8 cellular contexts compared by ENCODE assay signal in genomic region chr9:135907006-135907434, GRCh38. TPM values are rescaled to one million over a fixed set of nuclear protein-coding genes. Genes with fewer than 3 reads are reported as not detected.
DNase-seq lines count a peak whose midpoint lies in the region; ATAC-seq and TF ChIP-seq lines count a peak whose summit lies in the region.

No MANE protein-coding gene starts in this region.

- peaks cover 9% of the 10 kb centered on the region; the same call in 1 of the 2 replicates for H4K20me1 ChIP-seq in HCT116 (ENCODE audit: insufficient read depth)
- H4K20me1 ChIP-seq in PC-3 (ENCODE audit: low read length): 0 out of 2 replicates have a peak, but pooled peaks cover 9% of the 10 kb centered on the region
- H4K20me1 ChIP-seq in smooth muscle cell (ENCODE audit: low read depth): peaks cover 46% of the 10 kb centered on the region

- H3K27me3 ChIP-seq in HCT116 (ENCODE audit: insufficient read depth, low read length) (no peaks in the 10 kb centered on the region), PC-3 (ENCODE audit: low read length) (no peaks in the 10 kb centered on the region), smooth muscle cell (ENCODE audit: low read depth) (no peaks in the 10 kb centered on the region)

- H3K4me1 ChIP-seq in HCT116 (ENCODE audit: control insufficient read depth in 1 of 2, insufficient read depth in 2 of 2, low read length in 2 of 2) (peaks cover 31 to 49% of the 10 kb centered on the region in 2 experiments), PC-3 (ENCODE audit: insufficient read depth, low read length) (peaks cover 36% of the 10 kb centered on the region), smooth muscle cell (ENCODE audit: low read depth) (peaks cover 24% of the 10 kb centered on the region)

- peak; percentile 68 for DNase-seq in activated CD8-positive, alpha-beta memory T cell treated with anti-CD3 and anti-CD28 coated beads for 24 hours
- no peak for DNase-seq in activated CD8-positive, alpha-beta memory T cell treated with anti-CD3 and anti-CD28 coated beads, Interleukin-2, amount 10 ng/mL, durations not matched to agents 7 days and 5 days
- DNase-seq in HCT116 (ENCODE audit: low read depth, low spot score) (no peak), PC-3 (peak; percentile 3), foreskin fibroblast (peak in 1 of 2 donors; percentile 68), smooth muscle cell (lab: John Stamatoyannopoulos, UW; ENCODE audit: unreplicated experiment) (no peak), HUDEP-2 (lab: John Stamatoyannopoulos, UW; ENCODE audit: unreplicated experiment in 76 of 76) (no peak), D341Med (ENCODE audit: low spot score) (no peak)

- no peaks in the 10 kb centered on the region for H3K9me2 ChIP-seq in HCT116 (ENCODE audit: insufficient read depth)
- H3K9me2 ChIP-seq in PC-3 (replicated peaks; ENCODE audit: low read length): no peaks in the 10 kb centered on the region

- no peak overlapping the region for H3K27ac Mint-ChIP-seq in activated CD8-positive, alpha-beta memory T cell treated with anti-CD3 and anti-CD28 coated beads, Interleukin-2, amount 10 ng/mL, durations not matched to agents 7 days and 5 days

- H3K4me1 Mint-ChIP-seq in activated CD8-positive, alpha-beta memory T cell treated with anti-CD3 and anti-CD28 coated beads, Interleukin-2, amount 10 ng/mL, durations not matched to agents 7 days and 5 days: peaks cover 37% of the 10 kb centered on the region

- H3K4me2 ChIP-seq in HCT116 (ENCODE audit: low read length) (peak overlapping the region; percentile 94), PC-3 (ENCODE audit: low read length) (no peak overlapping the region), smooth muscle cell (peak overlapping the region; percentile 86)

- H3K27me3 Mint-ChIP-seq in activated CD8-positive, alpha-beta memory T cell treated with anti-CD3 and anti-CD28 coated beads, Interleukin-2, amount 10 ng/mL, durations not matched to agents 7 days and 5 days: no peaks in the 10 kb centered on the region

- BruUV-seq in HCT116 (replicated peaks; lab: Mats Ljungman, UMichigan): no TSS peak
- no TSS peak for BruUV-seq in PC-3 (replicated peaks; lab: Mats Ljungman, UMichigan)

- no peak for TF ChIP-seq CTCF in HCT116 (IDR thresholded peaks at IDR 0.05 in 2 of 3, conservative IDR thresholded peaks at IDR 0.05 in 1 of 3; ENCODE audit: borderline replicate concordance in 1 of 3, insufficient read depth in 1 of 3, low read depth in 2 of 3, low read length in 2 of 3)
- TF ChIP-seq CTCF in PC-3 (conservative IDR thresholded peaks at IDR 0.05; ENCODE audit: low read depth, low read length): no peak
- no peak for TF ChIP-seq CTCF in foreskin fibroblast (IDR thresholded peaks at IDR 0.05; ENCODE audit: low read depth, low read length)
- no peak for TF ChIP-seq CTCF in smooth muscle cell (IDR thresholded peaks at IDR 0.05; ENCODE audit: borderline replicate concordance, insufficient read depth, poor library complexity, severe bottlenecking)

- no peak overlapping the region for H3K4me3 Mint-ChIP-seq in activated CD8-positive, alpha-beta memory T cell treated with anti-CD3 and anti-CD28 coated beads, Interleukin-2, amount 10 ng/mL, durations not matched to agents 7 days and 5 days

- peak overlapping the region; percentile 75 for H3K9ac ChIP-seq in HCT116 (ENCODE audit: low read length)
- no peak overlapping the region; the same call in 1 of the 2 replicates for H3K9ac ChIP-seq in PC-3 (ENCODE audit: low read length)
- no peak overlapping the region for H3K9ac ChIP-seq in smooth muscle cell (ENCODE audit: low read depth)

- no peak for TF ChIP-seq RAD21 in HCT116 (IDR thresholded peaks at IDR 0.05; ENCODE audit: low read depth)

- CTCF ChIA-PET in activated CD8-positive, alpha-beta memory T cell treated with anti-CD3 and anti-CD28 coated beads, Interleukin-2, amount 10 ng/mL, durations not matched to agents 7 days and 5 days (lab: Charles Lee): interaction anchor here (1.0 kb wide), 1 partner anchor 43 kb away, joined by 3 read pairs; no protein-coding TSS in a partner anchor
- CTCF ChIA-PET in HCT116 (lab: Charles Lee) (no interaction called here), PC-3 (lab: Charles Lee) (no interaction called here)

- intact Hi-C loops in HCT116 (cut with micrococcal nuclease): no loop called here
- intact Hi-C loops in PC-3 (cut with micrococcal nuclease): loop anchor here (2.0 to 5.0 kb wide), 2 partner anchors 55 to 110 kb away; partner anchors contain the start of gene UBAC1

- peak overlapping the region; percentile 63 to 79; a peak in 3 of 4 replicates for H3K4me3 ChIP-seq in HCT116 (replicated peaks in 1 of 2; ENCODE audit: low read depth in 1 of 2, low read length in 2 of 2)
- H3K4me3 ChIP-seq in PC-3 (ENCODE audit: low read length): peak overlapping the region; percentile 48; the same call in 1 of the 2 replicates
- peak overlapping the region; percentile 47 to 55 for H3K4me3 ChIP-seq in foreskin fibroblast (ENCODE audit: low read depth in 1 of 2, low read length in 2 of 2)
- peak overlapping the region; percentile 66 for H3K4me3 ChIP-seq in smooth muscle cell

- peaks cover 0 to 16% of the 10 kb centered on the region in 2 experiments; a peak in 1 of 4 replicates for H3K36me3 ChIP-seq in HCT116 (ENCODE audit: control insufficient read depth in 1 of 2, insufficient read depth in 2 of 2, low read length in 2 of 2)
- no peaks in the 10 kb centered on the region for H3K36me3 ChIP-seq in PC-3 (ENCODE audit: low read depth, low read length)
- peaks cover 3% of the 10 kb centered on the region for H3K36me3 ChIP-seq in smooth muscle cell (ENCODE audit: low read depth)

- peaks cover 2% of the 10 kb centered on the region for H3K9me3 Mint-ChIP-seq in activated CD8-positive, alpha-beta memory T cell treated with anti-CD3 and anti-CD28 coated beads, Interleukin-2, amount 10 ng/mL, durations not matched to agents 7 days and 5 days (ENCODE audit: low read depth)

- no peak for TF ChIP-seq POLR2A in HCT116 (IDR thresholded peaks at IDR 0.05; ENCODE audit: borderline replicate concordance, extremely low read depth, insufficient read depth, insufficient read length)

- H3K36me3 Mint-ChIP-seq in activated CD8-positive, alpha-beta memory T cell treated with anti-CD3 and anti-CD28 coated beads, Interleukin-2, amount 10 ng/mL, durations not matched to agents 7 days and 5 days: peaks cover 36% of the 10 kb centered on the region

- H2AFZ ChIP-seq in HCT116 (ENCODE audit: low read depth, low read length, poor library complexity, severe bottlenecking) (no peak overlapping the region), PC-3 (ENCODE audit: low read length) (no peak overlapping the region), smooth muscle cell (ENCODE audit: low read depth) (no peak overlapping the region)

- no peak for ATAC-seq in activated CD8-positive, alpha-beta memory T cell treated with anti-CD3 and anti-CD28 coated beads, Interleukin-2, amount 10 ng/mL, durations not matched to agents 7 days and 5 days
- ATAC-seq in HCT116 (no peak), PC-3 (peak; percentile 4)

- H3K27ac ChIP-seq in HCT116 (ENCODE audit: low read depth, low read length): peak overlapping the region; percentile 78; the same call in 1 of the 2 replicates
- H3K27ac ChIP-seq in PC-3 (ENCODE audit: low read length): no peak overlapping the region
- H3K27ac ChIP-seq in smooth muscle cell (ENCODE audit: low read depth): no peak overlapping the region

- H3K79me2 ChIP-seq in HCT116 (ENCODE audit: insufficient read depth, low read length): peaks cover 78% of the 10 kb centered on the region
- H3K79me2 ChIP-seq in PC-3 (ENCODE audit: low read length): peaks cover 81% of the 10 kb centered on the region
- peaks cover 67% of the 10 kb centered on the region for H3K79me2 ChIP-seq in smooth muscle cell (ENCODE audit: low read depth)

- POLR2A ChIA-PET in HCT116 (lab: Charles Lee): interaction anchor here (0.7 kb wide), 1 partner anchor 12 kb away, joined by 3 read pairs; no protein-coding TSS in a partner anchor
- POLR2A ChIA-PET in PC-3 (lab: Charles Lee; ENCODE audit: unreplicated experiment): interaction anchor here (0.6 kb wide), 1 partner anchor 45 kb away, joined by 4 read pairs; no protein-coding TSS in a partner anchor

- RAD21 ChIA-PET in HCT116 (lab: Charles Lee; ENCODE audit: low non-redundant PET in 1 of 2, low total read pairs in 2 of 2, uncharacterized antibody in 2 of 2, unreplicated experiment in 2 of 2): interaction anchor here in 1 of 2 experiments (0.6 to 0.7 kb wide), 2 partner anchors 35 to 187 kb away, joined by 3 to 6 read pairs; no protein-coding TSS in a partner anchor

- H3F3A ChIP-seq in PC-3 (ENCODE audit: low read length, unreplicated experiment) (peaks cover 9% of the 10 kb centered on the region), smooth muscle cell (ENCODE audit: low read depth) (peaks cover 19% of the 10 kb centered on the region)

- WGBS in smooth muscle cell (ENCODE audit: low lambda C conversion rate): under 1% methylated on average over 37 of the region's 70 CpGs

- no peaks in the 10 kb centered on the region for H3K9me3 ChIP-seq in HCT116 (ENCODE audit: control insufficient read depth in 1 of 2, insufficient read depth in 1 of 2, low read depth in 1 of 2, low read length in 2 of 2)
- H3K9me3 ChIP-seq in PC-3 (ENCODE audit: low read length): no peaks in the 10 kb centered on the region
- H3K9me3 ChIP-seq in smooth muscle cell (replicated peaks; ENCODE audit: low read depth): no peaks in the 10 kb centered on the region

TF ChIP-seq in HCT116, 20 proteins besides CTCF, POLR2A, EP300 and RAD21 (continues in another document):
- TF ChIP-seq, protein P1, sequence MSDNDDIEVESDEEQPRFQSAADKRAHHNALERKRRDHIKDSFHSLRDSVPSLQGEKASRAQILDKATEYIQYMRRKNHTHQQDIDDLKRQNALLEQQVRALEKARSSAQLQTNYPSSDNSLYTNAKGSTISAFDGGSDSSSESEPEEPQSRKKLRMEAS (IDR thresholded peaks at IDR 0.05): peak; percentile 51
- peak; percentile 73 for TF ChIP-seq TCF7L2 (IDR thresholded peaks at IDR 0.05; ENCODE audit: borderline replicate concordance, extremely low read depth, insufficient read depth, insufficient read length)
- TF ChIP-seq SIN3A (IDR thresholded peaks at IDR 0.05; ENCODE audit: low read depth): no peak
- peak; percentile 74 for TF ChIP-seq ZFX (IDR thresholded peaks at IDR 0.05)

RNA-seq across cellular contexts. Expression of gene CAMSAP1, which starts 0.3 kb away (rescaled TPM):
- 10 to 100 TPM; 20.3 to 22.7 TPM for total RNA-seq in activated CD8-positive, alpha-beta memory T cell treated with anti-CD3 and anti-CD28 coated beads, Interleukin-2, amount 10 ng/mL, durations not matched to agents 7 days and 5 days
- total RNA-seq in HCT116 (2021; ENCODE audit: unreplicated experiment): 33.1 TPM
- 17.8 and 18.1 TPM in 2 replicates for polyA plus RNA-seq in HCT116 (2012)
- total RNA-seq in PC-3 (2014; rRNA removed): 16.4 and 32.0 TPM in 2 replicates
- 15.1 and 17.8 TPM in 2 replicates for total RNA-seq in smooth muscle cell
- polyA plus RNA-seq in smooth muscle cell: 5.3 and 5.4 TPM in 2 replicates

RNA-seq across cellular contexts. Expression of gene UBAC1, which starts 54.2 kb away (rescaled TPM):
- 10 to 100 TPM; 32.6 to 36.5 TPM for total RNA-seq in activated CD8-positive, alpha-beta memory T cell treated with anti-CD3 and anti-CD28 coated beads, Interleukin-2, amount 10 ng/mL, durations not matched to agents 7 days and 5 days
- total RNA-seq in HCT116 (2021; ENCODE audit: unreplicated experiment) (54.8 TPM), PC-3 (2014; rRNA removed) (65.9 and 77.3 TPM in 2 replicates), smooth muscle cell (34.3 and 35.3 TPM in 2 replicates)
- polyA plus RNA-seq in HCT116 (2012): 37.7 and 48.4 TPM in 2 replicates
- polyA plus RNA-seq in smooth muscle cell: 43.5 and 50.4 TPM in 2 replicates

Comparison
In these comparisons a context has a peak if more than half of its experiments do, and no peak if none do; other contexts are left out.
1. DNase-seq: peak in activated CD8-positive, alpha-beta memory T cell treated with anti-CD3 and anti-CD28 coated beads for 24 hours (single experiment) and PC-3 (single experiment); none in activated CD8-positive, alpha-beta memory T cell treated with anti-CD3 and anti-CD28 coated beads, Interleukin-2, amount 10 ng/mL, durations not matched to agents 7 days and 5 days (single experiment), HCT116 (single experiment), smooth muscle cell (single experiment), HUDEP-2 (0 of 76) and D341Med (single experiment).
2. Peak in every context shown above with its lines, with median percentiles within 50 percentile points of each other: H3K4me3 ChIP-seq.